11 cellular contexts compared by ENCODE assay signal in genomic region chr16:66188786-66189725, GRCh38.
DNase-seq lines count a peak whose midpoint lies in the region; ATAC-seq and TF ChIP-seq lines count a peak whose summit lies in the region.
"Had no signal": no experiment of that assay in that cellular context is flagged by ENCODE, and none has a peak within 500 bp of the region (broad histone marks: within the 10 kb centered on the region; RNA-seq: fewer than 3 reads in every experiment).

No MANE protein-coding gene starts in this region.

- TF ChIP-seq CTCF in AG10803 (conservative IDR thresholded peaks at IDR 0.05; ENCODE audit: low read length) (no peak), ascending aorta (IDR thresholded peaks at IDR 0.05) (no peak), fibroblast of pulmonary artery (IDR thresholded peaks at IDR 0.05; ENCODE audit: low read length, missing control alignments) (no peak)

- H3K9me3 ChIP-seq in ascending aorta: no peaks in the 10 kb centered on the region
- H3K9me3 ChIP-seq: spleen had no signal

- intact Hi-C loops in ascending aorta (cut with DNase I): no loop called here

- ATAC-seq in GM19397 (IDR thresholded peaks at IDR 0.05; ENCODE audit: unreplicated experiment): no peak

- H3K4me3 ChIP-seq in AG10803 (ENCODE audit: low read length) (no peak overlapping the region), ascending aorta (no peak overlapping the region), fibroblast of pulmonary artery (replicated peaks; ENCODE audit: low read depth, low read length) (no peak overlapping the region)
- H3K4me3 ChIP-seq: spleen had no signal

- no peaks in the 10 kb centered on the region for H3K27me3 ChIP-seq in ascending aorta

- peak overlapping the region; percentile 17 to 23 for H3K27ac ChIP-seq in ascending aorta

- peaks cover 8 to 12% of the 10 kb centered on the region in 2 donors for H3K4me1 ChIP-seq in ascending aorta

- DNase-seq in AG10803 (ENCODE audit: low read depth) (peak; percentile 58), ascending aorta (ENCODE audit: low spot score in 2 of 2) (no peak), fibroblast of pulmonary artery (ENCODE audit: low read depth) (peak; percentile 80), retina (peak; percentile 67), NCI-H2107 (lab: John Stamatoyannopoulos, UW) (no peak), NCI-H2227 treated with DMSO at 0.1 percent for 48 hours (lab: John Stamatoyannopoulos, UW) (no peak), NCI-H526 treated with DMSO at 0.1 percent for 48 hours (lab: John Stamatoyannopoulos, UW) (no peak)
- DNase-seq: NCI-H187, OCI-M1, spleen had no signal

- no peaks in the 10 kb centered on the region for H3K36me3 ChIP-seq in ascending aorta
- H3K36me3 ChIP-seq: spleen had no signal

Comparison
In these comparisons a context has a peak if more than half of its experiments do, and no peak if none do; other contexts are left out.
1. DNase-seq: peak in AG10803 (single experiment), fibroblast of pulmonary artery (single experiment) and retina (single experiment); none in ascending aorta (0 of 2), NCI-H2107 (single experiment), NCI-H2227 treated with DMSO at 0.1 percent for 48 hours (single experiment) and NCI-H526 treated with DMSO at 0.1 percent for 48 hours (single experiment).